Comparison of ENCODE assay signal across 26 cellular contexts in genomic region chr3:129114455-129114854, GRCh38. TPM values are rescaled to one million over a fixed set of nuclear protein-coding genes. Genes with fewer than 3 reads are reported as not detected.
DNase-seq lines count a peak whose midpoint lies in the region; ATAC-seq, FAIRE-seq and TF ChIP-seq lines count a peak whose summit lies in the region.
"Had no signal": no experiment of that assay in that cellular context is flagged by ENCODE, and none has a peak within 500 bp of the region (broad histone marks: within the 10 kb centered on the region; RNA-seq: fewer than 3 reads in every experiment).

No MANE protein-coding gene starts in this region.

- no peak overlapping the region for H3K27ac ChIP-seq in HepG2 (ENCODE audit: extremely low read length, insufficient read depth, low read length)
- no peak overlapping the region for H3K27ac ChIP-seq in right lobe of liver
- H3K27ac ChIP-seq: cardiac muscle cell, hepatocyte, SJCRH30 had no signal

- no peaks in the 10 kb centered on the region for H3F3A ChIP-seq in Loucy (ENCODE audit: low read depth)

- ATAC-seq in HepG2 = no peak
- ATAC-seq in right lobe of liver = no peak
- ATAC-seq in activated naive CD8-positive, alpha-beta T cell treated with anti-CD3 and anti-CD28 coated beads, Interleukin-2, amount 10 ng/mL, durations not matched to agents 7 days and 5 days (ENCODE audit: low read depth) = no peak
- ATAC-seq in stimulated activated naive B cell treated with anti-CD40 and anti-IgM and Interleukin-4, amounts not matched to agents 10 μg/mL and 1 μg/mL and 100 μg/mL, for 72 hours (replicated peaks) = no peak
- ATAC-seq in GM21526 (IDR thresholded peaks at IDR 0.05; ENCODE audit: low FRiP score, unreplicated experiment) = no peak
- ATAC-seq in GM18858 (IDR thresholded peaks at IDR 0.05; ENCODE audit: unreplicated experiment) = no peak
- ATAC-seq: PC-3 had no signal

- peak overlapping the region; percentile 91 for H3K27ac Mint-ChIP-seq in activated naive CD8-positive, alpha-beta T cell treated with anti-CD3 and anti-CD28 coated beads, Interleukin-2, amount 10 ng/mL, durations not matched to agents 7 days and 5 days
- peak overlapping the region; percentile 79 for H3K27ac Mint-ChIP-seq in stimulated activated naive B cell treated with anti-CD40 and anti-IgM and Interleukin-4, amounts not matched to agents 10 μg/mL and 1 μg/mL and 100 μg/mL, for 72 hours

- over 99% methylated on average over 6 of the region's 6 CpGs for WGBS in HepG2 (ENCODE audit: low lambda C conversion rate)
- 79% methylated on average over 4 of the region's 6 CpGs for WGBS in right lobe of liver (ENCODE audit: insufficient coverage, low coverage, low lambda C conversion rate, missing lambda C conversion rate)

- H3K9ac ChIP-seq in HepG2 (ENCODE audit: insufficient read depth, low read depth, low read length) = no peak overlapping the region
- no peak overlapping the region for H3K9ac ChIP-seq in Loucy (ENCODE audit: low read depth, low read length, poor library complexity, severe bottlenecking)

- intact Hi-C loops in HepG2 (cut with micrococcal nuclease; ENCODE audit: unreplicated experiment) (no loop called here), right lobe of liver (cut with DNase I) (no loop called here)

- TF ChIP-seq CTCF in HepG2 (CRISPR knock-in tag; IDR thresholded peaks at IDR 0.05) (no peak), right lobe of liver (IDR thresholded peaks at IDR 0.05) (no peak), Loucy (conservative IDR thresholded peaks at IDR 0.05; ENCODE audit: low read length) (no peak)

- no peak for TF ChIP-seq RAD21 in HepG2 (CRISPR knock-in tag; IDR thresholded peaks at IDR 0.05)

- no peak overlapping the region for H3K4me2 ChIP-seq in HepG2 (ENCODE audit: low read depth, low read length)
- H3K4me2 ChIP-seq in Loucy (ENCODE audit: low read depth, low read length, poor library complexity, severe bottlenecking) = peak overlapping the region; percentile 21
- H3K4me2 ChIP-seq: hepatocyte had no signal

- TF ChIP-seq EP300 in HepG2 (IDR thresholded peaks at IDR 0.05; ENCODE audit: low read depth in 2 of 2, low read length in 2 of 2) (no peak), HepG2 (CRISPR knock-in tag; IDR thresholded peaks at IDR 0.05; ENCODE audit: borderline replicate concordance) (no peak)

- FAIRE-seq in HepG2 (lab: Jason Lieb, UNC) = no peak
- FAIRE-seq: kidney had no signal

- H3K9me2 ChIP-seq in Loucy (replicated peaks; ENCODE audit: low read depth, low read length) = no peaks in the 10 kb centered on the region

- POLR2A ChIA-PET in HepG2 (lab: Yijun Ruan, JAX) = interaction anchor here (2.9 kb wide), 1 partner anchor 8 kb away, joined by 32 read pairs; the partner anchor contains the start of gene RAB43
- POLR2A ChIA-PET in activated naive CD8-positive, alpha-beta T cell treated with anti-CD3 and anti-CD28 coated beads, Interleukin-2, amount 10 ng/mL, durations not matched to agents 7 days and 5 days (lab: Charles Lee) = interaction anchor here (0.6 kb wide), 1 partner anchor 135 kb away, joined by 3 read pairs; the partner anchor contains the start of gene COPG1

- BruUV-seq in HepG2 (replicated peaks; lab: Mats Ljungman, UMichigan) = no TSS peak

- H3K79me2 ChIP-seq in HepG2 (ENCODE audit: insufficient read depth, low read length) = peaks cover 63% of the 10 kb centered on the region
- H3K79me2 ChIP-seq in Loucy (ENCODE audit: insufficient read depth, low read length) = peaks cover 45% of the 10 kb centered on the region

- no peaks in the 10 kb centered on the region for H3K9me3 Mint-ChIP-seq in activated naive CD8-positive, alpha-beta T cell treated with anti-CD3 and anti-CD28 coated beads, Interleukin-2, amount 10 ng/mL, durations not matched to agents 7 days and 5 days
- H3K9me3 Mint-ChIP-seq in stimulated activated naive B cell treated with anti-CD40 and anti-IgM and Interleukin-4, amounts not matched to agents 10 μg/mL and 1 μg/mL and 100 μg/mL, for 72 hours = no peaks in the 10 kb centered on the region

- CTCF ChIA-PET in HepG2 (lab: Yijun Ruan, JAX; ENCODE audit: low intra/inter-chr PET ratio, low total read pairs) = no interaction called here

- TF ChIP-seq POLR2A in HepG2 (IDR thresholded peaks at IDR 0.05; ENCODE audit: insufficient read depth in 1 of 2, low read depth in 2 of 2, low read length in 2 of 2) (no peak), right lobe of liver (IDR thresholded peaks at IDR 0.05) (no peak)

- H3K27me3 ChIP-seq in HepG2 (ENCODE audit: control insufficient read depth in 1 of 2, insufficient read depth in 2 of 2, low read length in 2 of 2) = no peaks in the 10 kb centered on the region
- no peaks in the 10 kb centered on the region for H3K27me3 ChIP-seq in right lobe of liver
- H3K27me3 ChIP-seq in Loucy (ENCODE audit: insufficient read depth, low read length, poor library complexity, severe bottlenecking) = no peaks in the 10 kb centered on the region
- H3K27me3 ChIP-seq: cardiac muscle cell, hepatocyte, MG63, SJCRH30, upper lobe of left lung had no signal

- H3K4me3 Mint-ChIP-seq in activated naive CD8-positive, alpha-beta T cell treated with anti-CD3 and anti-CD28 coated beads, Interleukin-2, amount 10 ng/mL, durations not matched to agents 7 days and 5 days = peak overlapping the region; percentile 74
- no peak overlapping the region for H3K4me3 Mint-ChIP-seq in stimulated activated naive B cell treated with anti-CD40 and anti-IgM and Interleukin-4, amounts not matched to agents 10 μg/mL and 1 μg/mL and 100 μg/mL, for 72 hours

- DNase-seq in HepG2 (ENCODE audit: low spot score) (no peak), right lobe of liver (no peak), KBM-7 (no peak)
- no peak for DNase-seq in activated naive CD8-positive, alpha-beta T cell treated with anti-CD3 and anti-CD28 coated beads, Interleukin-2, amount 10 ng/mL, durations not matched to agents 7 days and 5 days
- DNase-seq in stimulated activated naive B cell treated with anti-CD40 and anti-IgM and Interleukin-4, amounts not matched to agents 10 μg/mL and 1 μg/mL and 100 μg/mL, for 72 hours = no peak
- DNase-seq: amygdala; Caco-2; foreskin fibroblast; IMR-90; kidney; MG63; NCI-H2227 treated with DMSO at 0.1 percent for 48 hours; NCI-H82; PC-3; SJCRH30; stimulated activated CD4-positive, alpha-beta T cell treated with anti-CD3 and anti-CD28 coated beads, Interleukin-1b, Interleukin-23, amount 100 ng/mL, for 48 hours; T1000; upper lobe of left lung had no signal

- H4K20me1 ChIP-seq in HepG2 (ENCODE audit: insufficient read depth, low read length) (peaks cover 25% of the 10 kb centered on the region), Loucy (ENCODE audit: insufficient read depth, low read length, poor library complexity, severe bottlenecking) (peaks cover 5% of the 10 kb centered on the region)

- H3K4me3 ChIP-seq in HepG2 (replicated peaks in 1 of 3; ENCODE audit: insufficient read depth in 1 of 3, low read depth in 2 of 3, low read length in 3 of 3) = no peak overlapping the region
- H3K4me3 ChIP-seq in right lobe of liver = no peak overlapping the region
- no peak overlapping the region for H3K4me3 ChIP-seq in Loucy (ENCODE audit: low read length, poor library complexity, severe bottlenecking)
- H3K4me3 ChIP-seq: cardiac muscle cell, HAP-1, hepatocyte, MG63, SJCRH30, upper lobe of left lung had no signal

- H3K4me1 ChIP-seq in HepG2 (ENCODE audit: insufficient read depth, low read length) = peaks cover 68% of the 10 kb centered on the region
- peaks cover 0 to 88% (median 49%) of the 10 kb centered on the region in 4 donors for H3K4me1 ChIP-seq in right lobe of liver
- peaks cover 41% of the 10 kb centered on the region for H3K4me1 ChIP-seq in Loucy (ENCODE audit: insufficient read depth, low read length, poor library complexity, severe bottlenecking)
- H3K4me1 ChIP-seq: HAP-1 had no signal

- in situ Hi-C loops in HepG2 (cut with HindIII; ENCODE audit: extremely low pct_ligation_motif_present, low pct_unique_long_range_greater_than_20kb) (no loop called here), KBM-7 (cut with MboI; ENCODE audit: low pct_unique_long_range_greater_than_20kb, low sequenced_read_pairs) (no loop called here)

- H3K9me3 ChIP-seq in HepG2 (ENCODE audit: low read length) (no peaks in the 10 kb centered on the region), right lobe of liver (no peaks in the 10 kb centered on the region), Loucy (ENCODE audit: insufficient read depth, low read depth, low read length) (no peaks in the 10 kb centered on the region)
- H3K9me3 ChIP-seq: Caco-2, HAP-1, MG63, SJCRH30, upper lobe of left lung had no signal

- H2AFZ ChIP-seq in HepG2 (ENCODE audit: low read length) = no peak overlapping the region
- H2AFZ ChIP-seq in Loucy (ENCODE audit: low read length) = no peak overlapping the region
- H2AFZ ChIP-seq: hepatocyte had no signal

- peaks cover 60% of the 10 kb centered on the region for H3K36me3 Mint-ChIP-seq in activated naive CD8-positive, alpha-beta T cell treated with anti-CD3 and anti-CD28 coated beads, Interleukin-2, amount 10 ng/mL, durations not matched to agents 7 days and 5 days
- peaks cover 18 to 33% of the 10 kb centered on the region in 2 donors for H3K36me3 Mint-ChIP-seq in stimulated activated naive B cell treated with anti-CD40 and anti-IgM and Interleukin-4, amounts not matched to agents 10 μg/mL and 1 μg/mL and 100 μg/mL, for 72 hours

- no peaks in the 10 kb centered on the region for H3K27me3 Mint-ChIP-seq in activated naive CD8-positive, alpha-beta T cell treated with anti-CD3 and anti-CD28 coated beads, Interleukin-2, amount 10 ng/mL, durations not matched to agents 7 days and 5 days
- H3K27me3 Mint-ChIP-seq in stimulated activated naive B cell treated with anti-CD40 and anti-IgM and Interleukin-4, amounts not matched to agents 10 μg/mL and 1 μg/mL and 100 μg/mL, for 72 hours = no peaks in the 10 kb centered on the region

- H3K36me3 ChIP-seq in HepG2 (replicated peaks in 1 of 2; ENCODE audit: control insufficient read depth in 1 of 2, insufficient read depth in 2 of 2, low read length in 2 of 2) (peaks cover 5 to 22% of the 10 kb centered on the region in 2 experiments; a peak in 4 of 5 replicates), right lobe of liver (peaks cover 0 to 10% (median 3%) of the 10 kb centered on the region in 4 donors), Loucy (ENCODE audit: insufficient read depth, low read length) (no peaks in the 10 kb centered on the region)
- H3K36me3 ChIP-seq: cardiac muscle cell, HAP-1, SJCRH30 had no signal

- H3K4me1 Mint-ChIP-seq in activated naive CD8-positive, alpha-beta T cell treated with anti-CD3 and anti-CD28 coated beads, Interleukin-2, amount 10 ng/mL, durations not matched to agents 7 days and 5 days = peaks cover 67% of the 10 kb centered on the region
- peaks cover 22 to 33% of the 10 kb centered on the region in 2 donors for H3K4me1 Mint-ChIP-seq in stimulated activated naive B cell treated with anti-CD40 and anti-IgM and Interleukin-4, amounts not matched to agents 10 μg/mL and 1 μg/mL and 100 μg/mL, for 72 hours

RNA-seq across cellular contexts. Expression of gene RAB43, which starts 7.1 kb away (rescaled TPM):
- total RNA-seq in HepG2 (2016; rRNA removed; fragmentation: Illumina TruSeq; extraction: Trizol) (10.2 and 11.8 TPM in 2 replicates), right lobe of liver (10 to 100 TPM; 21.8 to 67.2 (median 38.5) TPM)
- total RNA-seq in HepG2 (2016; cell fraction: cytosol; rRNA removed; fragmentation: Illumina TruSeq; extraction: Trizol; ENCODE audit: low read depth) = 4.9 and 6.6 TPM in 2 replicates
- 8.0 and 12.6 TPM in 2 replicates for total RNA-seq in HepG2 (2016; cell fraction: insoluble cytoplasmic fraction; rRNA removed; fragmentation: Illumina TruSeq; extraction: Trizol)
- total RNA-seq in HepG2 (2016; cell fraction: membrane; rRNA removed; fragmentation: Illumina TruSeq; extraction: Trizol) = 14.1 and 16.2 TPM in 2 replicates
- total RNA-seq in HepG2 (2016; cell fraction: nucleus; rRNA removed; fragmentation: Illumina TruSeq; extraction: Trizol) = 5.6 and 13.6 TPM in 2 replicates
- polyA plus RNA-seq in HepG2 (2011; rRNA removed) = 18.4 and 23.4 TPM in 2 replicates
- 14.9 and 21.3 TPM in 2 replicates for polyA plus RNA-seq in HepG2 (2011; cell fraction: cytosol; rRNA removed)
- polyA plus RNA-seq in HepG2 (2011; cell fraction: nucleus; rRNA removed) = 38.7 and 47.9 TPM in 2 replicates
- polyA plus RNA-seq in HepG2 (2012) = 14.5 and 21.3 TPM in 2 replicates
- 7.2 and 8.1 TPM in 2 replicates for polyA plus RNA-seq in HepG2 (2016; cell fraction: cytosol; fragmentation: Illumina TruSeq; extraction: Trizol; ENCODE audit: low read depth)
- 5.7 and 8.1 TPM in 2 replicates for polyA plus RNA-seq in HepG2 (2016; cell fraction: insoluble cytoplasmic fraction; fragmentation: Illumina TruSeq; extraction: Trizol; ENCODE audit: low read depth)
- polyA plus RNA-seq in HepG2 (2016; cell fraction: membrane; fragmentation: Illumina TruSeq; extraction: Trizol; ENCODE audit: low read depth) = 11.0 and 12.3 TPM in 2 replicates
- polyA plus RNA-seq in HepG2 (2016; cell fraction: nucleus; fragmentation: Illumina TruSeq; extraction: Trizol; ENCODE audit: insufficient read depth, low read depth) = 6.8 and 12.5 TPM in 2 replicates
- polyA minus RNA-seq in HepG2 (2011; rRNA and poly(A)+ RNA removed; ENCODE audit: low replicate concordance) = 7.2 and 49.7 TPM in 2 replicates
- 13.9 and 15.6 TPM in 2 replicates for polyA minus RNA-seq in HepG2 (2011; cell fraction: cytosol; rRNA and poly(A)+ RNA removed)
- 12.1 and 13.3 TPM in 2 replicates for polyA minus RNA-seq in HepG2 (2011; cell fraction: nucleus; rRNA and poly(A)+ RNA removed)
- total RNA-seq in activated naive CD8-positive, alpha-beta T cell treated with anti-CD3 and anti-CD28 coated beads, Interleukin-2, amount 10 ng/mL, durations not matched to agents 7 days and 5 days = 10 to 100 TPM; 62.5 to 72.6 TPM

RNA-seq across cellular contexts. Expression of gene ISY1, which starts 46.4 kb away (rescaled TPM):
- total RNA-seq in HepG2 (2016; rRNA removed; fragmentation: Illumina TruSeq; extraction: Trizol) (39.1 and 59.0 TPM in 2 replicates), right lobe of liver (10 to 100 TPM in 2 of 6 experiments, 1 to 10 TPM in 4; 2.8 to 10.8 (median 8.9) TPM)
- total RNA-seq in HepG2 (2016; cell fraction: cytosol; rRNA removed; fragmentation: Illumina TruSeq; extraction: Trizol; ENCODE audit: low read depth) = 4.4 and 6.2 TPM in 2 replicates
- total RNA-seq in HepG2 (2016; cell fraction: insoluble cytoplasmic fraction; rRNA removed; fragmentation: Illumina TruSeq; extraction: Trizol) = 35.5 and 58.0 TPM in 2 replicates
- 12.0 and 13.2 TPM in 2 replicates for total RNA-seq in HepG2 (2016; cell fraction: membrane; rRNA removed; fragmentation: Illumina TruSeq; extraction: Trizol)
- total RNA-seq in HepG2 (2016; cell fraction: nucleus; rRNA removed; fragmentation: Illumina TruSeq; extraction: Trizol) = 9.8 and 14.2 TPM in 2 replicates
- 16.9 and 21.0 TPM in 2 replicates for polyA plus RNA-seq in HepG2 (2011; rRNA removed)
- polyA plus RNA-seq in HepG2 (2011; cell fraction: cytosol; rRNA removed) = 12.1 and 14.3 TPM in 2 replicates
- 5.3 and 7.2 TPM in 2 replicates for polyA plus RNA-seq in HepG2 (2011; cell fraction: nucleus; rRNA removed)
- 11.8 and 15.3 TPM in 2 replicates for polyA plus RNA-seq in HepG2 (2012)
- 4.4 and 5.1 TPM in 2 replicates for polyA plus RNA-seq in HepG2 (2016; cell fraction: cytosol; fragmentation: Illumina TruSeq; extraction: Trizol; ENCODE audit: low read depth)
- polyA plus RNA-seq in HepG2 (2016; cell fraction: insoluble cytoplasmic fraction; fragmentation: Illumina TruSeq; extraction: Trizol; ENCODE audit: low read depth) = 44.4 and 52.7 TPM in 2 replicates
- 7.9 and 8.5 TPM in 2 replicates for polyA plus RNA-seq in HepG2 (2016; cell fraction: membrane; fragmentation: Illumina TruSeq; extraction: Trizol; ENCODE audit: low read depth)
- polyA plus RNA-seq in HepG2 (2016; cell fraction: nucleus; fragmentation: Illumina TruSeq; extraction: Trizol; ENCODE audit: insufficient read depth, low read depth) = 11.5 and 19.0 TPM in 2 replicates
- polyA minus RNA-seq in HepG2 (2011; rRNA and poly(A)+ RNA removed; ENCODE audit: low replicate concordance) = 10.4 and 33.7 TPM in 2 replicates
- polyA minus RNA-seq in HepG2 (2011; cell fraction: cytosol; rRNA and poly(A)+ RNA removed) = 10.6 and 13.7 TPM in 2 replicates
- 4.4 and 8.0 TPM in 2 replicates for polyA minus RNA-seq in HepG2 (2011; cell fraction: nucleus; rRNA and poly(A)+ RNA removed)
- 10 to 100 TPM; 52.1 to 59.0 TPM for total RNA-seq in activated naive CD8-positive, alpha-beta T cell treated with anti-CD3 and anti-CD28 coated beads, Interleukin-2, amount 10 ng/mL, durations not matched to agents 7 days and 5 days

RNA-seq across cellular contexts. Expression of gene GP9, which starts 53.9 kb away (rescaled TPM):
- total RNA-seq in HepG2 (2016; rRNA removed; fragmentation: Illumina TruSeq; extraction: Trizol) = not detected in 2 replicates
- not detected in 2 replicates for total RNA-seq in HepG2 (2016; cell fraction: cytosol; rRNA removed; fragmentation: Illumina TruSeq; extraction: Trizol; ENCODE audit: low read depth)
- not detected in 2 replicates for total RNA-seq in HepG2 (2016; cell fraction: insoluble cytoplasmic fraction; rRNA removed; fragmentation: Illumina TruSeq; extraction: Trizol)
- not detected in 2 replicates for total RNA-seq in HepG2 (2016; cell fraction: membrane; rRNA removed; fragmentation: Illumina TruSeq; extraction: Trizol)
- total RNA-seq in HepG2 (2016; cell fraction: nucleus; rRNA removed; fragmentation: Illumina TruSeq; extraction: Trizol) = not detected in 2 replicates
- not detected in 2 replicates for polyA plus RNA-seq in HepG2 (2011; rRNA removed)
- not detected in 2 replicates for polyA plus RNA-seq in HepG2 (2011; cell fraction: cytosol; rRNA removed)
- not detected in 2 replicates for polyA plus RNA-seq in HepG2 (2011; cell fraction: nucleus; rRNA removed)
- not detected in 2 replicates for polyA plus RNA-seq in HepG2 (2012)
- not detected in 2 replicates for polyA plus RNA-seq in HepG2 (2016; cell fraction: cytosol; fragmentation: Illumina TruSeq; extraction: Trizol; ENCODE audit: low read depth)
- polyA plus RNA-seq in HepG2 (2016; cell fraction: insoluble cytoplasmic fraction; fragmentation: Illumina TruSeq; extraction: Trizol; ENCODE audit: low read depth) = not detected in 2 replicates
- polyA plus RNA-seq in HepG2 (2016; cell fraction: membrane; fragmentation: Illumina TruSeq; extraction: Trizol; ENCODE audit: low read depth) = not detected in 2 replicates
- not detected in 2 replicates for polyA plus RNA-seq in HepG2 (2016; cell fraction: nucleus; fragmentation: Illumina TruSeq; extraction: Trizol; ENCODE audit: insufficient read depth, low read depth)
- polyA minus RNA-seq in HepG2 (2011; rRNA and poly(A)+ RNA removed; ENCODE audit: low replicate concordance) = not detected in 2 replicates
- not detected in 2 replicates for polyA minus RNA-seq in HepG2 (2011; cell fraction: cytosol; rRNA and poly(A)+ RNA removed)
- not detected in 2 replicates for polyA minus RNA-seq in HepG2 (2011; cell fraction: nucleus; rRNA and poly(A)+ RNA removed)
- total RNA-seq in right lobe of liver = under 1 TPM in 1 of 6 experiments, not detected in 5; 0.50 TPM
- total RNA-seq in activated naive CD8-positive, alpha-beta T cell treated with anti-CD3 and anti-CD28 coated beads, Interleukin-2, amount 10 ng/mL, durations not matched to agents 7 days and 5 days = not detected
- total RNA-seq: Caco-2, cardiac muscle cell, dermis microvascular lymphatic vessel endothelial cell, G401, hepatocyte, IMR-90, kidney, PC-3, SJCRH30 had no signal
- polyA plus RNA-seq: cardiac muscle cell, hepatocyte, IMR-90 had no signal
